Comparison of ENCODE assay signal across 18 cellular contexts in genomic region chr5:115435776-115436712, GRCh38.
DNase-seq lines count a peak whose midpoint lies in the region; ATAC-seq, FAIRE-seq and TF ChIP-seq lines count a peak whose summit lies in the region.
"Had no signal": no experiment of that assay in that cellular context is flagged by ENCODE, and none has a peak within 500 bp of the region (broad histone marks: within the 10 kb centered on the region; RNA-seq: fewer than 3 reads in every experiment).

No MANE protein-coding gene starts in this region.

- H3K79me2 ChIP-seq in keratinocyte (ENCODE audit: control insufficient read depth, insufficient read depth, low read length): no peaks in the 10 kb centered on the region

- dilution Hi-C loops in keratinocyte (cut with MboI; ENCODE audit: extremely low pct_ligation_motif_present, low sequenced_read_pairs): no loop called here

- no peak overlapping the region for H3K4me3 Mint-ChIP-seq in activated T-cell treated with anti-CD3 and anti-CD28 coated beads, Interleukin-2, amount 50 U/mL, for 72 hours
- H3K4me3 Mint-ChIP-seq in activated naive CD8-positive, alpha-beta T cell treated with anti-CD3 and anti-CD28 coated beads for 36 hours: no peak overlapping the region
- H3K4me3 Mint-ChIP-seq: natural killer cell treated with Interleukin-12 subunit alpha and Interleukin-12 subunit beta and Interleukin-15 and Interleukin-18, amount 100 ng/mL, for 72 hours; T-helper 2 cell treated with Interferon-gamma antibody and Interleukin-4, amounts not matched to agents 5 μg/mL and 100 μg/mL, for 36 hours had no signal

- H4K20me1 ChIP-seq in keratinocyte (ENCODE audit: control insufficient read depth, extremely low read depth, insufficient read depth, low read length): no peaks in the 10 kb centered on the region
- H4K20me1 ChIP-seq: BLaER1 treated with 17β-estradiol and CSF1 and Interleukin-3, amounts not matched to agents 10 nM and 100 nM had no signal

- no peaks in the 10 kb centered on the region for H3K4me1 Mint-ChIP-seq in activated T-cell treated with anti-CD3 and anti-CD28 coated beads, Interleukin-2, amount 50 U/mL, for 72 hours (ENCODE audit: low read depth)
- H3K4me1 Mint-ChIP-seq in activated naive CD8-positive, alpha-beta T cell treated with anti-CD3 and anti-CD28 coated beads for 36 hours: peaks cover 2% of the 10 kb centered on the region

- peaks cover 8 to 10% of the 10 kb centered on the region in 2 donors for H3K9me3 Mint-ChIP-seq in activated T-cell treated with anti-CD3 and anti-CD28 coated beads, Interleukin-2, amount 50 U/mL, for 72 hours
- peaks cover 20% of the 10 kb centered on the region for H3K9me3 Mint-ChIP-seq in activated naive CD8-positive, alpha-beta T cell treated with anti-CD3 and anti-CD28 coated beads for 36 hours

- ATAC-seq in GM18498 (IDR thresholded peaks at IDR 0.05; ENCODE audit: unreplicated experiment) (peak; percentile 61), HG03432 (IDR thresholded peaks at IDR 0.05; ENCODE audit: unreplicated experiment) (peak; percentile 69)
- ATAC-seq in activated T-cell treated with anti-CD3 and anti-CD28 coated beads, Interleukin-2, amount 50 U/mL, for 72 hours (replicated peaks in 1 of 2): no peak
- ATAC-seq: natural killer cell treated with Interleukin-12 subunit alpha and Interleukin-12 subunit beta and Interleukin-15 and Interleukin-18, amount 100 ng/mL, for 72 hours had no signal

- H2AFZ ChIP-seq in keratinocyte (ENCODE audit: control insufficient read depth, low read length): no peak overlapping the region

- peak; percentile 84 for FAIRE-seq in keratinocyte (lab: Jason Lieb, UNC)
- FAIRE-seq: colon, urothelium cell line had no signal

- peaks cover 19% of the 10 kb centered on the region for H3K4me1 ChIP-seq in keratinocyte (ENCODE audit: control insufficient read depth, extremely low read depth, insufficient read depth, low read length)
- H3K4me1 ChIP-seq: BLaER1 treated with 17β-estradiol and CSF1 and Interleukin-3, amounts not matched to agents 10 nM and 100 nM had no signal

- H3K36me3 Mint-ChIP-seq in activated T-cell treated with anti-CD3 and anti-CD28 coated beads, Interleukin-2, amount 50 U/mL, for 72 hours (ENCODE audit: insufficient read depth in 2 of 2): peaks cover 3 to 9% of the 10 kb centered on the region in 2 donors
- H3K36me3 Mint-ChIP-seq in activated naive CD8-positive, alpha-beta T cell treated with anti-CD3 and anti-CD28 coated beads for 36 hours: no peaks in the 10 kb centered on the region

- H3K4me2 ChIP-seq in keratinocyte (ENCODE audit: control insufficient read depth, extremely low read depth, insufficient read depth, low read depth, low read length): peak overlapping the region; percentile 45
- H3K4me2 ChIP-seq: BLaER1 treated with 17β-estradiol and CSF1 and Interleukin-3, amounts not matched to agents 10 nM and 100 nM had no signal

- H3K27me3 ChIP-seq in keratinocyte (ENCODE audit: control insufficient read depth, extremely low read depth, insufficient read depth, low read length): no peaks in the 10 kb centered on the region
- H3K27me3 ChIP-seq: BLaER1 treated with 17β-estradiol and CSF1 and Interleukin-3, amounts not matched to agents 10 nM and 100 nM had no signal

- H3K4me3 ChIP-seq in keratinocyte (ENCODE audit: control insufficient read depth in 2 of 3, extremely low read depth in 1 of 3, insufficient read depth in 2 of 3, low read depth in 1 of 3, low read length in 3 of 3): no peak overlapping the region
- H3K4me3 ChIP-seq: BLaER1 treated with 17β-estradiol and CSF1 and Interleukin-3, amounts not matched to agents 10 nM and 100 nM; lung had no signal

- H3K9me1 ChIP-seq in keratinocyte (ENCODE audit: control insufficient read depth, extremely low read depth, insufficient read depth, low read length): no peaks in the 10 kb centered on the region

- no peaks in the 10 kb centered on the region for H3K9me3 ChIP-seq in keratinocyte (ENCODE audit: control insufficient read depth, low read depth, low read length)

- no peak overlapping the region for H3K9ac ChIP-seq in keratinocyte (ENCODE audit: control insufficient read depth, extremely low read depth, insufficient read depth, low read length)
- H3K9ac ChIP-seq: BLaER1 treated with 17β-estradiol and CSF1 and Interleukin-3, amounts not matched to agents 10 nM and 100 nM had no signal

- no peak overlapping the region for H3K27ac Mint-ChIP-seq in activated T-cell treated with anti-CD3 and anti-CD28 coated beads, Interleukin-2, amount 50 U/mL, for 72 hours
- H3K27ac Mint-ChIP-seq in activated naive CD8-positive, alpha-beta T cell treated with anti-CD3 and anti-CD28 coated beads for 36 hours: no peak overlapping the region
- H3K27ac Mint-ChIP-seq: natural killer cell treated with Interleukin-12 subunit alpha and Interleukin-12 subunit beta and Interleukin-15 and Interleukin-18, amount 100 ng/mL, for 72 hours; T-helper 2 cell treated with Interferon-gamma antibody and Interleukin-4, amounts not matched to agents 5 μg/mL and 100 μg/mL, for 36 hours had no signal

- H3K27me3 Mint-ChIP-seq in activated T-cell treated with anti-CD3 and anti-CD28 coated beads, Interleukin-2, amount 50 U/mL, for 72 hours (ENCODE audit: low read depth): peaks cover 62% of the 10 kb centered on the region
- peaks cover 29% of the 10 kb centered on the region for H3K27me3 Mint-ChIP-seq in activated naive CD8-positive, alpha-beta T cell treated with anti-CD3 and anti-CD28 coated beads for 36 hours

- peak; percentile 38 for DNase-seq in amniotic epithelial cell (ENCODE audit: low read depth)
- no peak for DNase-seq in keratinocyte (ENCODE audit: low read depth, low spot score)
- no peak for DNase-seq in activated T-cell treated with anti-CD3 and anti-CD28 coated beads, Interleukin-2, amount 50 U/mL, for 72 hours
- no peak for DNase-seq in SIG-M5 treated with dmso at 0.1 percent for 504 hours (lab: John Stamatoyannopoulos, UW; ENCODE audit: unreplicated experiment)
- no peak for DNase-seq in activated naive CD8-positive, alpha-beta T cell treated with anti-CD3 and anti-CD28 coated beads for 36 hours
- DNase-seq in NOMO-1 treated with dmso at 0.1 percent for 144 hours (lab: John Stamatoyannopoulos, UW; ENCODE audit: unreplicated experiment): no peak
- DNase-seq: activated CD8-positive, alpha-beta memory T cell treated with anti-CD3 and anti-CD28 coated beads, Interleukin-2, amount 50 U/mL, for 48 hours; GF-D8; MV-4-11; retina had no signal

- peak overlapping the region; percentile 1 for H3K27ac ChIP-seq in keratinocyte (ENCODE audit: control insufficient read depth, insufficient read depth, low read length)
- H3K27ac ChIP-seq: BLaER1 treated with 17β-estradiol and CSF1 and Interleukin-3, amounts not matched to agents 10 nM and 100 nM had no signal

- TF ChIP-seq CTCF in keratinocyte (optimal IDR thresholded peaks at IDR 0.05 in 1 of 3, IDR thresholded peaks at IDR 0.05 in 1 of 3, conservative IDR thresholded peaks at IDR 0.05 in 1 of 3; ENCODE audit: extremely low read depth in 1 of 3, insufficient read depth in 2 of 3, low read length in 3 of 3): no peak

- no peaks in the 10 kb centered on the region for H3K36me3 ChIP-seq in keratinocyte (ENCODE audit: control insufficient read depth in 2 of 2, extremely low read depth in 1 of 2, insufficient read depth in 2 of 2, low read length in 2 of 2)
- H3K36me3 ChIP-seq: BLaER1 treated with 17β-estradiol and CSF1 and Interleukin-3, amounts not matched to agents 10 nM and 100 nM had no signal

Comparison
In these comparisons a context has a peak if more than half of its experiments do, and no peak if none do; other contexts are left out.
1. ATAC-seq: peak in GM18498 (single experiment) and HG03432 (single experiment); none in activated T-cell treated with anti-CD3 and anti-CD28 coated beads, Interleukin-2, amount 50 U/mL, for 72 hours (0 of 2).